27 cellular contexts compared by ENCODE assay signal in the genomic region with DNA sequence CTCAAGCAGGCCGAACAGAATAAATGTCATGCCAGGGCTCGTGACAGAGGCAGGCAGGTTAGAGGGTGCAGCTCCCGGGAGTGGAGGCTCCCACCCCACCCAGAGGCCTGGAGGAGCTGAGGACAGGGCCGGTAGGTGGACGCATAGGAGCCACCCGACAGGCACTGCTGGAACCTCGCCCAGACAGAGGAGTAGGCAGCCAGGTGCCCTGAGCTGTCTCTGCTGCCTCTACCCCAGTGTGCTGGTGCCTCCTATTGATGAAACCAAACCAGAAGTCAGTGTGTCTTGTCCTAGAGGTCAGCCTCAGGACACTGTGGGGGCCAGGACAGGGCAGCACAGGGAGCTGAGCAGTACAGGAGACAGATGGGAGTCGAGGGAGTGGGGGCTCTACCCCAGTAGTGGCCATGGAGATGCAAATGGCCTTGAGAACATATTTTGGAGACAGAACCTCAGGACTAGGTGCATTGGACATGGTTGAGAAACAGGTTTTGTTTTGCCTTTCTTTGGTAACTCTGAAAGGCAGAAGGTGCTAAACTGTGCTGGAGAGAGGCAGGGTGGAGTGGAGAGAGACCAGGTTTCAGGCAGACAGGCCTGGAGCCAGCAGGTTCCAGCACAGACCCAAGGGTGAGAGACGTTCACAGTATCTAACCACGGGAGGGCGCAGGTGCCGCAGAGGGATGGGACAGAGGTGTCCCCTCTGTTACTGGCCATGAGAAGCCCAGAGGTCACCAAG. TPM values are rescaled to one million over a fixed set of nuclear protein-coding genes. Genes with fewer than 3 reads are reported as not detected.
DNase-seq lines count a peak whose midpoint lies in the region; ATAC-seq and TF ChIP-seq lines count a peak whose summit lies in the region.
"Had no signal": no experiment of that assay in that cellular context is flagged by ENCODE, and none has a peak within 500 bp of the region (broad histone marks: within the 10 kb centered on the region; RNA-seq: fewer than 3 reads in every experiment).

No MANE protein-coding gene starts in this region.

- no peak overlapping the region for H3K4me2 ChIP-seq in osteoblast (ENCODE audit: insufficient read depth, low read length)
- H3K4me2 ChIP-seq: SK-N-SH had no signal

- H3K27ac ChIP-seq in heart left ventricle (no peak overlapping the region), right atrium auricular region (no peak overlapping the region), osteoblast (ENCODE audit: low read depth, low read length) (no peak overlapping the region), stomach (no peak overlapping the region)
- H3K27ac ChIP-seq: dorsolateral prefrontal cortex, RWPE1, skin epidermis, tibial artery had no signal

- DNase-seq in heart left ventricle (peak in 1 of 5 donors; percentile 53), right atrium auricular region (ENCODE audit: low spot score) (no peak), epithelial cell of proximal tubule (ENCODE audit: low read depth) (no peak), osteoblast (ENCODE audit: insufficient read length, low spot score, missing footprints) (peak; percentile 43), omental fat pad (ENCODE audit: low spot score) (no peak), D341Med (ENCODE audit: low spot score) (no peak), stomach (no peak)
- no peak for DNase-seq in activated naive CD4-positive, alpha-beta T cell (lab: John Stamatoyannopoulos, UW)
- DNase-seq: activated CD8-positive, alpha-beta T cell treated with anti-CD3 and anti-CD28 coated beads, Interleukin-2, amount 10 ng/mL, durations not matched to agents 7 days and 5 days; activated gamma-delta T cell; DMS53; H7; KBM-7; MG63; NCI-H2029; NCI-H82; SK-N-SH; stimulated activated CD8-positive, alpha-beta memory T cell treated with anti-CD3 and anti-CD28 coated beads, Interleukin-4, amount 100 ng/mL, for 48 hours had no signal

- H2AFZ ChIP-seq in osteoblast (ENCODE audit: low read length): no peak overlapping the region

- H4K20me1 ChIP-seq in osteoblast (ENCODE audit: insufficient read depth, low read length): no peaks in the 10 kb centered on the region

- no peaks in the 10 kb centered on the region for H3K27me3 ChIP-seq in heart left ventricle
- no peaks in the 10 kb centered on the region for H3K27me3 ChIP-seq in right atrium auricular region
- peaks cover 1% of the 10 kb centered on the region for H3K27me3 ChIP-seq in osteoblast (ENCODE audit: insufficient read depth, low read length)
- no peaks in the 10 kb centered on the region for H3K27me3 ChIP-seq in stomach
- H3K27me3 ChIP-seq: dorsolateral prefrontal cortex, MG63, tibial artery had no signal

- 74 to 80% (median 77%) methylated on average over 12 of the region's 12 CpGs for WGBS in heart left ventricle, 4 donors
- WGBS in stomach, 5 donors: 66 to 77% (median 70%) methylated on average over 11 to 12 of the region's 12 CpGs

- no peak for TF ChIP-seq POLR2A in heart left ventricle (IDR thresholded peaks at IDR 0.05)
- TF ChIP-seq POLR2A in stomach (IDR thresholded peaks at IDR 0.05): no peak

- H3K36me3 ChIP-seq in heart left ventricle (no peaks in the 10 kb centered on the region), right atrium auricular region (no peaks in the 10 kb centered on the region), osteoblast (ENCODE audit: insufficient read depth, low read length) (no peaks in the 10 kb centered on the region), stomach (no peaks in the 10 kb centered on the region)
- H3K36me3 ChIP-seq: MG63, tibial artery had no signal

- TF ChIP-seq CTCF in heart left ventricle (IDR thresholded peaks at IDR 0.05) (peak in 1 of 12 donors; percentile 13), right atrium auricular region (IDR thresholded peaks at IDR 0.05) (no peak), epithelial cell of proximal tubule (conservative IDR thresholded peaks at IDR 0.05; ENCODE audit: low read depth, low read length) (peak; percentile 35), osteoblast (IDR thresholded peaks at IDR 0.05; ENCODE audit: extremely low read depth, low read depth, low read length) (no peak), omental fat pad (IDR thresholded peaks at IDR 0.05) (no peak), stomach (IDR thresholded peaks at IDR 0.05) (no peak)

- no peaks in the 10 kb centered on the region for H3K79me2 ChIP-seq in osteoblast (ENCODE audit: insufficient read depth, low read length)

- intact Hi-C loops in heart left ventricle (cut with DNase I) (loop anchor here in 2 of 10 donors (5.0 kb wide), 1 partner anchor 110 kb away; no protein-coding TSS in a partner anchor), stomach (cut with DNase I; ENCODE audit: low total_unique reads) (no loop called here)

- H3K9me3 ChIP-seq in heart left ventricle: no peaks in the 10 kb centered on the region
- H3K9me3 ChIP-seq in right atrium auricular region: no peaks in the 10 kb centered on the region
- H3K9me3 ChIP-seq in osteoblast (ENCODE audit: low read depth, low read length): no peaks in the 10 kb centered on the region
- H3K9me3 ChIP-seq in stomach: no peaks in the 10 kb centered on the region
- H3K9me3 ChIP-seq: MG63, SK-N-SH, tibial artery had no signal

- H3K4me1 ChIP-seq in heart left ventricle: peaks cover 0 to 30% (median 7%) of the 10 kb centered on the region in 12 donors
- peaks cover 0 to 12% of the 10 kb centered on the region in 2 donors for H3K4me1 ChIP-seq in right atrium auricular region
- H3K4me1 ChIP-seq in osteoblast (ENCODE audit: insufficient read depth, low read length): no peaks in the 10 kb centered on the region
- H3K4me1 ChIP-seq in stomach: no peaks in the 10 kb centered on the region
- H3K4me1 ChIP-seq: tibial artery had no signal

- ATAC-seq in heart left ventricle (peak in 3 of 4 donors; percentile 38 to 55 (median 49)), omental fat pad (ENCODE audit: low FRiP score) (no peak)
- ATAC-seq: activated CD8-positive, alpha-beta T cell treated with anti-CD3 and anti-CD28 coated beads, Interleukin-2, amount 10 ng/mL, durations not matched to agents 7 days and 5 days had no signal

- no peak for TF ChIP-seq EP300 in stomach (IDR thresholded peaks at IDR 0.05)

- H3K4me3 ChIP-seq in heart left ventricle (no peak overlapping the region), right atrium auricular region (no peak overlapping the region), epithelial cell of proximal tubule (ENCODE audit: low read depth, low read length) (no peak overlapping the region), osteoblast (ENCODE audit: insufficient read depth, low read length) (no peak overlapping the region), stomach (no peak overlapping the region)
- H3K4me3 ChIP-seq: dorsolateral prefrontal cortex, MG63, skin epidermis, tibial artery had no signal

RNA-seq across cellular contexts. Expression of a gene that starts 15.4 kb away (rescaled TPM):
- 10 to 100 TPM; 10.5 to 85.8 (median 31.0) TPM for total RNA-seq in heart left ventricle
- polyA plus RNA-seq in heart left ventricle: 10 to 100 TPM; 39.9 to 70.6 TPM
- total RNA-seq in right atrium auricular region: 10 to 100 TPM; 43.4 to 55.1 TPM
- 0.14 TPM in 1 of 2 replicates, not detected in the other for total RNA-seq in epithelial cell of proximal tubule
- 4.3 and 4.4 TPM in 2 replicates for total RNA-seq in osteoblast
- total RNA-seq in omental fat pad: 10 to 100 TPM; 22.3 to 73.1 (median 59.9) TPM
- total RNA-seq in stomach: 10 to 100 TPM in 4 of 5 donors, 1 to 10 TPM in 1; 4.6 to 82.9 (median 21.6) TPM
- 10 to 100 TPM; 13.6 to 16.7 (median 16.6) TPM for polyA plus RNA-seq in stomach
- total RNA-seq: activated CD8-positive, alpha-beta T cell treated with anti-CD3 and anti-CD28 coated beads, Interleukin-2, amount 10 ng/mL, durations not matched to agents 7 days and 5 days had no signal

RNA-seq across cellular contexts. Expression of a gene that starts 22.1 kb away (rescaled TPM):
- total RNA-seq in heart left ventricle: not detected
- not detected for polyA plus RNA-seq in heart left ventricle
- not detected for total RNA-seq in right atrium auricular region
- total RNA-seq in epithelial cell of proximal tubule: not detected in 2 replicates
- total RNA-seq in osteoblast: not detected in 2 replicates
- total RNA-seq in omental fat pad: not detected
- not detected for total RNA-seq in stomach
- polyA plus RNA-seq in stomach: not detected
- total RNA-seq: activated CD8-positive, alpha-beta T cell treated with anti-CD3 and anti-CD28 coated beads, Interleukin-2, amount 10 ng/mL, durations not matched to agents 7 days and 5 days; G401; lung microvascular endothelial cell; pulmonary artery endothelial cell had no signal
- polyA plus RNA-seq: BJ, neural cell, SK-N-SH had no signal
